In the genomic region with DNA sequence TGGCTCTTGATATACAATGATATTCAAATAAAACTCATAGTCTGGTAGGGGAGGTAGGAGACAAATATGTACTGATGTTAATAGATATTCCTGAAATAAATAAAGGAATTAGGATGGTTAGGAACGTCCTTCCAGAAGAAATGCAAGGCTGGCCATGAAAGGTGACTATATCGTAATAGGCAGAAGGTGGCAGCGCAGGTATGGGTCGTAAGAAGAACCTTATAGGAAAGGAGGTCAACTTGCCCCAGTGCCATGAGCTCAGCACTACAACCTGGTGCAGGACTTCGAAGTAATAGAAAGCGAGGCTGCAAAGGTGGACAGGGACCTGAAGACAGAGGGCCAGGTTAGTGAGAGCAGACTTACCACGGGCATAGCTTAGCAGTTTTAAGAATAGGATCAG, we compare ENCODE assay signal across 25 cellular contexts. TPM values are rescaled to one million over a fixed set of nuclear protein-coding genes. Genes with fewer than 3 reads are reported as not detected.
DNase-seq lines count a peak whose midpoint lies in the region; ATAC-seq and TF ChIP-seq lines count a peak whose summit lies in the region.
"Had no signal": no experiment of that assay in that cellular context is flagged by ENCODE, and none has a peak within 500 bp of the region (broad histone marks: within the 10 kb centered on the region; RNA-seq: fewer than 3 reads in every experiment).

No MANE protein-coding gene starts in this region.

- RAD21 ChIA-PET in HCT116 (lab: Charles Lee; ENCODE audit: low non-redundant PET in 1 of 2, low total read pairs in 2 of 2, uncharacterized antibody in 2 of 2, unreplicated experiment in 2 of 2) = no interaction called here

- H3K9me3 ChIP-seq in BE2C (no peaks in the 10 kb centered on the region), HCT116 (ENCODE audit: control insufficient read depth in 1 of 2, insufficient read depth in 1 of 2, low read depth in 1 of 2, low read length in 2 of 2) (no peaks in the 10 kb centered on the region), PC-3 (ENCODE audit: low read length) (no peaks in the 10 kb centered on the region)
- H3K9me3 ChIP-seq: ascending aorta, sigmoid colon, thyroid gland had no signal

- TF ChIP-seq CTCF in BE2C (IDR thresholded peaks at IDR 0.05; ENCODE audit: low read depth, low read length) = 0 out of 2 replicates have a peak, but pooled peaks have one; percentile 5
- TF ChIP-seq CTCF in HCT116 (IDR thresholded peaks at IDR 0.05 in 2 of 3, conservative IDR thresholded peaks at IDR 0.05 in 1 of 3; ENCODE audit: borderline replicate concordance in 1 of 3, insufficient read depth in 1 of 3, low read depth in 2 of 3, low read length in 2 of 3) = peak; percentile 12 to 28 (median 15); a peak in 3 of 6 replicates
- TF ChIP-seq CTCF in PC-3 (conservative IDR thresholded peaks at IDR 0.05; ENCODE audit: low read depth, low read length) = no peak
- no peak for TF ChIP-seq CTCF in glutamatergic neuron (IDR thresholded peaks at IDR 0.05; ENCODE audit: partially characterized antibody, unreplicated experiment)

- H3F3A ChIP-seq in PC-3 (ENCODE audit: low read length, unreplicated experiment) = no peaks in the 10 kb centered on the region

- H3K36me3 Mint-ChIP-seq in glutamatergic neuron (ENCODE audit: unreplicated experiment) = peaks cover 10% of the 10 kb centered on the region
- H3K36me3 Mint-ChIP-seq: activated naive CD8-positive, alpha-beta T cell treated with anti-CD3 and anti-CD28 coated beads for 36 hours had no signal

- H3K27me3 Mint-ChIP-seq in glutamatergic neuron (ENCODE audit: unreplicated experiment) = peaks cover 9% of the 10 kb centered on the region
- H3K27me3 Mint-ChIP-seq: activated CD4-positive, alpha-beta memory T cell treated with anti-CD3 and anti-CD28 coated beads for 36 hours; activated naive CD8-positive, alpha-beta T cell treated with anti-CD3 and anti-CD28 coated beads for 36 hours; CD4-positive, alpha-beta memory T cell; stimulated activated naive CD8-positive, alpha-beta T cell treated with anti-CD3 and anti-CD28 coated beads, Interleukin-15, Interleukin-2, amounts not matched to agents 100 ng/mL and 50 ng/mL, for 24 hours had no signal

- no peaks in the 10 kb centered on the region for H3K9me2 ChIP-seq in HCT116 (ENCODE audit: insufficient read depth)
- H3K9me2 ChIP-seq in PC-3 (replicated peaks; ENCODE audit: low read length) = no peaks in the 10 kb centered on the region

- peaks cover 7% of the 10 kb centered on the region for H3K4me1 Mint-ChIP-seq in glutamatergic neuron (ENCODE audit: low read depth, unreplicated experiment)
- H3K4me1 Mint-ChIP-seq: activated naive CD8-positive, alpha-beta T cell treated with anti-CD3 and anti-CD28 coated beads for 36 hours; CD4-positive, alpha-beta memory T cell had no signal

- H3K79me2 ChIP-seq in HCT116 (ENCODE audit: insufficient read depth, low read length) = no peaks in the 10 kb centered on the region
- no peaks in the 10 kb centered on the region for H3K79me2 ChIP-seq in PC-3 (ENCODE audit: low read length)

- POLR2A ChIA-PET in HCT116 (lab: Charles Lee) (no interaction called here), PC-3 (lab: Charles Lee; ENCODE audit: unreplicated experiment) (no interaction called here)

- peaks cover 7% of the 10 kb centered on the region for H3K9me3 Mint-ChIP-seq in glutamatergic neuron (ENCODE audit: unreplicated experiment)
- H3K9me3 Mint-ChIP-seq: activated CD4-positive, alpha-beta memory T cell treated with anti-CD3 and anti-CD28 coated beads for 36 hours; activated naive CD8-positive, alpha-beta T cell treated with anti-CD3 and anti-CD28 coated beads for 36 hours; CD4-positive, alpha-beta memory T cell; stimulated activated naive CD8-positive, alpha-beta T cell treated with anti-CD3 and anti-CD28 coated beads, Interleukin-15, Interleukin-2, amounts not matched to agents 100 ng/mL and 50 ng/mL, for 24 hours had no signal

- H3K27ac ChIP-seq in HCT116 (ENCODE audit: low read depth, low read length) (no peak overlapping the region), PC-3 (ENCODE audit: low read length) (no peak overlapping the region)
- H3K27ac ChIP-seq: ascending aorta, sigmoid colon, thyroid gland had no signal

- no peak for TF ChIP-seq POLR2A in HCT116 (IDR thresholded peaks at IDR 0.05; ENCODE audit: borderline replicate concordance, extremely low read depth, insufficient read depth, insufficient read length)

- DNase-seq in BE2C (no peak), HCT116 (ENCODE audit: low read depth, low spot score) (no peak), PC-3 (peak; percentile 3), glutamatergic neuron (no peak), NCI-H1436 treated with DMSO at 0.1 percent for 48 hours (lab: John Stamatoyannopoulos, UW) (no peak), NCI-H446 (lab: John Stamatoyannopoulos, UW) (no peak)
- no peak for DNase-seq in stimulated activated CD4-positive, alpha-beta T cell treated with anti-CD3 and anti-CD28 coated beads, Interleukin-15, amount 100 ng/mL, for 24 hours
- DNase-seq: activated CD4-positive, alpha-beta memory T cell treated with anti-CD3 and anti-CD28 coated beads for 36 hours; activated naive CD8-positive, alpha-beta T cell treated with anti-CD3 and anti-CD28 coated beads for 36 hours; caudate nucleus; CD4-positive, alpha-beta memory T cell; dermis blood vessel endothelial cell; DMS153; GF-D8; GOT3; mammary epithelial cell; NCI-H1092; NCI-H2029 treated with DMSO at 0.1 percent for 48 hours; NCI-H446 treated with DMSO at 0.1 percent for 48 hours; sigmoid colon; T-helper 9 cell; thyroid gland had no signal

- H3K4me1 ChIP-seq in BE2C (no peaks in the 10 kb centered on the region), HCT116 (ENCODE audit: control insufficient read depth in 1 of 2, insufficient read depth in 2 of 2, low read length in 2 of 2) (no peaks in the 10 kb centered on the region), PC-3 (ENCODE audit: insufficient read depth, low read length) (no peaks in the 10 kb centered on the region)
- H3K4me1 ChIP-seq: ascending aorta, sigmoid colon, thyroid gland had no signal

- CTCF ChIA-PET in HCT116 (lab: Charles Lee) (interaction anchor here (0.9 to 1.0 kb wide), 2 partner anchors 411 to 691 kb away, joined by 3 to 5 read pairs; a partner anchor contains a TSS), PC-3 (lab: Charles Lee) (no interaction called here)

- peak overlapping the region; percentile 53 for H3K27ac Mint-ChIP-seq in glutamatergic neuron (ENCODE audit: unreplicated experiment)
- H3K27ac Mint-ChIP-seq: activated CD4-positive, alpha-beta memory T cell treated with anti-CD3 and anti-CD28 coated beads for 36 hours; activated naive CD8-positive, alpha-beta T cell treated with anti-CD3 and anti-CD28 coated beads for 36 hours; CD4-positive, alpha-beta memory T cell; stimulated activated naive CD8-positive, alpha-beta T cell treated with anti-CD3 and anti-CD28 coated beads, Interleukin-15, Interleukin-2, amounts not matched to agents 100 ng/mL and 50 ng/mL, for 24 hours had no signal

- no peaks in the 10 kb centered on the region for H3K27me3 ChIP-seq in BE2C
- H3K27me3 ChIP-seq in HCT116 (ENCODE audit: insufficient read depth, low read length) = no peaks in the 10 kb centered on the region
- no peaks in the 10 kb centered on the region for H3K27me3 ChIP-seq in PC-3 (ENCODE audit: low read length)
- H3K27me3 ChIP-seq: ascending aorta, sigmoid colon, thyroid gland had no signal

- intact Hi-C loops in HCT116 (cut with micrococcal nuclease) (no loop called here), PC-3 (cut with micrococcal nuclease) (no loop called here)

- H3K36me3 ChIP-seq in BE2C (peaks cover 7% of the 10 kb centered on the region; the same call in 1 of the 2 replicates), HCT116 (ENCODE audit: control insufficient read depth in 1 of 2, insufficient read depth in 2 of 2, low read length in 2 of 2) (no peaks in the 10 kb centered on the region; a peak in 1 of 4 replicates), PC-3 (ENCODE audit: low read depth, low read length) (no peaks in the 10 kb centered on the region)
- H3K36me3 ChIP-seq: thyroid gland had no signal

- no peaks in the 10 kb centered on the region for H4K20me1 ChIP-seq in HCT116 (ENCODE audit: insufficient read depth)
- H4K20me1 ChIP-seq in PC-3 (ENCODE audit: low read length) = no peaks in the 10 kb centered on the region

- H3K9ac ChIP-seq in HCT116 (ENCODE audit: low read length) (no peak overlapping the region), PC-3 (ENCODE audit: low read length) (no peak overlapping the region)

- peak; percentile 40 for TF ChIP-seq RAD21 in HCT116 (IDR thresholded peaks at IDR 0.05; ENCODE audit: low read depth)

- peak; percentile 76 for ATAC-seq in HCT116
- ATAC-seq in PC-3 = no peak
- ATAC-seq in GM19395 (IDR thresholded peaks at IDR 0.05; ENCODE audit: unreplicated experiment) = no peak

- no peak overlapping the region for H2AFZ ChIP-seq in HCT116 (ENCODE audit: low read depth, low read length, poor library complexity, severe bottlenecking)
- H2AFZ ChIP-seq in PC-3 (ENCODE audit: low read length) = no peak overlapping the region

- H3K4me3 Mint-ChIP-seq in glutamatergic neuron (ENCODE audit: unreplicated experiment) = no peak overlapping the region
- H3K4me3 Mint-ChIP-seq: activated CD4-positive, alpha-beta memory T cell treated with anti-CD3 and anti-CD28 coated beads for 36 hours; activated naive CD8-positive, alpha-beta T cell treated with anti-CD3 and anti-CD28 coated beads for 36 hours; CD4-positive, alpha-beta memory T cell; stimulated activated naive CD8-positive, alpha-beta T cell treated with anti-CD3 and anti-CD28 coated beads, Interleukin-15, Interleukin-2, amounts not matched to agents 100 ng/mL and 50 ng/mL, for 24 hours had no signal

- H3K4me2 ChIP-seq in HCT116 (ENCODE audit: low read length) (no peak overlapping the region), PC-3 (ENCODE audit: low read length) (no peak overlapping the region)

- BruUV-seq in HCT116 (replicated peaks; lab: Mats Ljungman, UMichigan) = no TSS peak
- no TSS peak for BruUV-seq in PC-3 (replicated peaks; lab: Mats Ljungman, UMichigan)

- H3K4me3 ChIP-seq in BE2C (ENCODE audit: low read depth, low read length) (no peak overlapping the region), HCT116 (replicated peaks in 1 of 2; ENCODE audit: low read depth in 1 of 2, low read length in 2 of 2) (no peak overlapping the region), PC-3 (ENCODE audit: low read length) (no peak overlapping the region)
- H3K4me3 ChIP-seq: ascending aorta, sigmoid colon, thyroid gland had no signal

TF ChIP-seq in HCT116, 20 proteins besides CTCF, POLR2A, EP300 and RAD21 (continues in another document):
- TF ChIP-seq CBX3 (IDR thresholded peaks at IDR 0.05; ENCODE audit: low read depth) = no peak
- TF ChIP-seq ZFX (IDR thresholded peaks at IDR 0.05) = no peak
- no peak for TF ChIP-seq EZH2 (IDR thresholded peaks at IDR 0.05)
- no peak for TF ChIP-seq POLR2AphosphoS5 (IDR thresholded peaks at IDR 0.05; ENCODE audit: low read depth, low read length)
- no peak for TF ChIP-seq ZNF274 (IDR thresholded peaks at IDR 0.05; ENCODE audit: low read depth, low read length)

RNA-seq across cellular contexts. Expression of a gene that starts 55.3 kb away (rescaled TPM):
- 2.5 TPM for polyA plus RNA-seq in BE2C (2012; ENCODE audit: insufficient read depth, insufficient read length, low read depth)
- total RNA-seq in HCT116 (2021; ENCODE audit: unreplicated experiment) (7.7 TPM), PC-3 (2014; rRNA removed) (3.2 and 3.9 TPM in 2 replicates), glutamatergic neuron (ENCODE audit: unreplicated experiment) (105 TPM)
- 1.8 and 2.6 TPM in 2 replicates for polyA plus RNA-seq in HCT116 (2012)

Comparison
In these comparisons a context has a peak if more than half of its experiments do, and no peak if none do; other contexts are left out.
1. CTCF ChIP-seq: peak in BE2C (single experiment) and HCT116 (3 of 3); none in PC-3 (single experiment) and glutamatergic neuron (single experiment).
2. RNA of a gene that starts 55.3 kb away (total RNA-seq): 105 TPM in glutamatergic neuron (single experiment); 7.7 TPM in HCT116 (single experiment) and 3.2 to 3.9 TPM in PC-3; every median in the first group is over 10 times any median in the second.